18 cellular contexts compared by ENCODE assay signal in genomic region chr6:3292431-3293197, GRCh38. TPM values are rescaled to one million over a fixed set of nuclear protein-coding genes. Genes with fewer than 3 reads are reported as not detected.
DNase-seq lines count a peak whose midpoint lies in the region; ATAC-seq, FAIRE-seq and TF ChIP-seq lines count a peak whose summit lies in the region.
"Had no signal": no experiment of that assay in that cellular context is flagged by ENCODE, and none has a peak within 500 bp of the region (broad histone marks: within the 10 kb centered on the region; RNA-seq: fewer than 3 reads in every experiment).

No MANE protein-coding gene starts in this region.

- no peaks in the 10 kb centered on the region for H3K9me3 ChIP-seq in neuronal stem cell (replicated peaks in 1 of 2; ENCODE audit: control insufficient read depth in 2 of 2, insufficient read depth in 1 of 2, low read depth in 1 of 2, low read length in 2 of 2)
- no peaks in the 10 kb centered on the region for H3K9me3 ChIP-seq in upper lobe of left lung
- no peaks in the 10 kb centered on the region for H3K9me3 ChIP-seq in Caco-2
- H3K9me3 ChIP-seq in mucosa of descending colon, result no peaks in the 10 kb centered on the region

- POLR2A ChIA-PET in Caco-2 (lab: Charles Lee), result no interaction called here

- intact Hi-C loops in cardiac septum (cut with DNase I), result no loop called here
- intact Hi-C loops in Right ventricle myocardium superior (cut with DNase I), result no loop called here
- intact Hi-C loops in Caco-2 (cut with micrococcal nuclease; ENCODE audit: unreplicated experiment), result no loop called here
- intact Hi-C loops in mucosa of descending colon (cut with DNase I, micrococcal nuclease), result no loop called here

- H4K91ac ChIP-seq in neuronal stem cell (ENCODE audit: low read depth, low read length, poor library complexity), result no peak overlapping the region

- no peak for TF ChIP-seq CTCF in glutamatergic neuron (IDR thresholded peaks at IDR 0.05; ENCODE audit: partially characterized antibody, unreplicated experiment)
- TF ChIP-seq CTCF in upper lobe of left lung (IDR thresholded peaks at IDR 0.05), result no peak
- TF ChIP-seq CTCF in Caco-2 (IDR thresholded peaks at IDR 0.05; ENCODE audit: insufficient read depth in 1 of 2, low read depth in 1 of 2, low read length in 1 of 2, severe bottlenecking in 1 of 2, unreplicated experiment in 1 of 2), result no peak
- TF ChIP-seq CTCF in mucosa of descending colon (IDR thresholded peaks at IDR 0.05), result no peak

- H3K36me3 Mint-ChIP-seq in glutamatergic neuron (ENCODE audit: unreplicated experiment) (peaks cover 6% of the 10 kb centered on the region), Caco-2 (ENCODE audit: insufficient read depth, unreplicated experiment) (peaks cover 58% of the 10 kb centered on the region)

- H2BK12ac ChIP-seq in neuronal stem cell (ENCODE audit: low read length), result peak overlapping the region; percentile 24

- DNase-seq in cardiac septum (ENCODE audit: low spot score), result peak; percentile 68
- no peak for DNase-seq in Right ventricle myocardium superior
- peak; percentile 18 for DNase-seq in glutamatergic neuron
- no peak for DNase-seq in neuronal stem cell (ENCODE audit: low spot score)
- peak; percentile 19 to 53 for DNase-seq in upper lobe of left lung
- no peak for DNase-seq in Caco-2
- no peak for DNase-seq in HTR-8/SVneo (ENCODE audit: insufficient read length, low spot score)
- no peak for DNase-seq in mucosa of descending colon
- DNase-seq: C1 segment of cervical spinal cord, HFFc6, NCI-H1417, NCI-H187 treated with DMSO at 0.1 percent for 48 hours, NCI-H69, SIG-M5 had no signal

- H3K27ac ChIP-seq in neuronal stem cell (replicated peaks; ENCODE audit: low read length) (no peak overlapping the region), upper lobe of left lung (peak overlapping the region in 1 of 4 donors; percentile 74)

- ATAC-seq in Right ventricle myocardium superior (ENCODE audit: poor library complexity), result no peak
- ATAC-seq in upper lobe of left lung (ENCODE audit: low FRiP score in 2 of 2), result no peak
- no peak for ATAC-seq in mucosa of descending colon

- CTCF ChIA-PET in Caco-2 (lab: Charles Lee), result no interaction called here

- H3K79me1 ChIP-seq in neuronal stem cell (ENCODE audit: low read depth, low read length), result no peaks in the 10 kb centered on the region

- no peak overlapping the region for H2BK120ac ChIP-seq in neuronal stem cell (ENCODE audit: low read depth, low read length)

- H3K4me3 ChIP-seq in neuronal stem cell (ENCODE audit: low read length in 2 of 2) (no peak overlapping the region), upper lobe of left lung (no peak overlapping the region), Caco-2 (ENCODE audit: low read depth, low read length) (no peak overlapping the region), mucosa of descending colon (no peak overlapping the region)

- no peak overlapping the region for H2AFZ ChIP-seq in neuronal stem cell (ENCODE audit: low read length)

- H3K4me2 ChIP-seq in neuronal stem cell (ENCODE audit: insufficient read depth, low read length, poor library complexity, severe bottlenecking), result no peak overlapping the region

- no peak overlapping the region for H4K8ac ChIP-seq in neuronal stem cell (ENCODE audit: low read depth, low read length)

- H3K18ac ChIP-seq in neuronal stem cell (ENCODE audit: low read length), result no peak overlapping the region

- WGBS in neuronal stem cell (ENCODE audit: extremely low coverage in 2 of 2, insufficient read length in 2 of 2, insufficient replicate concordance in 1 of 2), 2 donors, result no CpG with 5 or more reads among the region's 32 CpGs
- WGBS in upper lobe of left lung, 2 donors, result 91 to 92% methylated on average over 15 to 32 of the region's 32 CpGs

- no peak overlapping the region for H3K14ac ChIP-seq in neuronal stem cell (ENCODE audit: low read length)

- peaks cover 20% of the 10 kb centered on the region for H3K27me3 Mint-ChIP-seq in glutamatergic neuron (ENCODE audit: unreplicated experiment)
- no peaks in the 10 kb centered on the region for H3K27me3 Mint-ChIP-seq in Caco-2 (ENCODE audit: insufficient read depth, unreplicated experiment)

- TF ChIP-seq EP300 in upper lobe of left lung (IDR thresholded peaks at IDR 0.05), result no peak

- H3K9me3 Mint-ChIP-seq in glutamatergic neuron (ENCODE audit: unreplicated experiment) (peaks cover 23% of the 10 kb centered on the region), Caco-2 (ENCODE audit: unreplicated experiment) (no peaks in the 10 kb centered on the region)
- H3K9me3 Mint-ChIP-seq: HFFc6, IgD-negative memory B cell had no signal

- peaks cover 34% of the 10 kb centered on the region for H3K4me1 Mint-ChIP-seq in glutamatergic neuron (ENCODE audit: low read depth, unreplicated experiment)
- no peaks in the 10 kb centered on the region for H3K4me1 Mint-ChIP-seq in Caco-2 (ENCODE audit: low read depth, unreplicated experiment)

- H3K27ac Mint-ChIP-seq in glutamatergic neuron (ENCODE audit: unreplicated experiment) (peak overlapping the region; percentile 28), Caco-2 (ENCODE audit: unreplicated experiment) (no peak overlapping the region)
- H3K27ac Mint-ChIP-seq: HFFc6, IgD-negative memory B cell had no signal

- H3K4ac ChIP-seq in neuronal stem cell (ENCODE audit: low read length), result no peak overlapping the region

- H3K27me3 ChIP-seq in neuronal stem cell (ENCODE audit: control insufficient read depth in 3 of 3, insufficient read depth in 3 of 3, low read depth in 1 of 3, low read length in 3 of 3), result no peaks in the 10 kb centered on the region
- no peaks in the 10 kb centered on the region for H3K27me3 ChIP-seq in upper lobe of left lung
- no peaks in the 10 kb centered on the region for H3K27me3 ChIP-seq in Caco-2 (replicated peaks; ENCODE audit: control insufficient read depth, insufficient read depth, low read length)

- no peak for TF ChIP-seq POLR2A in upper lobe of left lung (IDR thresholded peaks at IDR 0.05)

- peaks cover 0 to 21% of the 10 kb centered on the region in 2 donors for H3K36me3 ChIP-seq in neuronal stem cell (replicated peaks in 1 of 2; ENCODE audit: control insufficient read depth in 2 of 2, insufficient read depth in 2 of 2, low read length in 2 of 2)
- peaks cover 0 to 13% (median 0%) of the 10 kb centered on the region in 4 donors for H3K36me3 ChIP-seq in upper lobe of left lung
- H3K36me3 ChIP-seq in Caco-2 (ENCODE audit: control insufficient read depth, insufficient read depth, low read length), result no peaks in the 10 kb centered on the region; the same call in 1 of the 2 replicates
- H3K36me3 ChIP-seq in mucosa of descending colon (ENCODE audit: low read depth), result no peaks in the 10 kb centered on the region

- peak overlapping the region; percentile 9 for H2BK5ac ChIP-seq in neuronal stem cell (ENCODE audit: low read length)

- peak overlapping the region; percentile 45 for H3K4me3 Mint-ChIP-seq in glutamatergic neuron (ENCODE audit: unreplicated experiment)
- no peak overlapping the region for H3K4me3 Mint-ChIP-seq in Caco-2 (ENCODE audit: unreplicated experiment)
- H3K4me3 Mint-ChIP-seq: HFFc6, IgD-negative memory B cell had no signal

- H2BK15ac ChIP-seq in neuronal stem cell (ENCODE audit: low read length), result no peak overlapping the region

- FAIRE-seq in HTR-8/SVneo (lab: Jason Lieb, UNC), result no peak
- FAIRE-seq: A204.1, GM12892, H54 had no signal

- peaks cover 5 to 9% of the 10 kb centered on the region in 2 donors for H3K4me1 ChIP-seq in neuronal stem cell (ENCODE audit: control insufficient read depth in 2 of 2, insufficient read depth in 1 of 2, low read depth in 1 of 2, low read length in 2 of 2)
- H3K4me1 ChIP-seq in upper lobe of left lung, result no peaks in the 10 kb centered on the region
- no peaks in the 10 kb centered on the region for H3K4me1 ChIP-seq in Caco-2
- H3K4me1 ChIP-seq in mucosa of descending colon (ENCODE audit: low read depth), result no peaks in the 10 kb centered on the region

- BruUV-seq in Caco-2 (replicated peaks; lab: Mats Ljungman, UMichigan), result no TSS peak

- H3K9ac ChIP-seq in neuronal stem cell (ENCODE audit: low read depth, low read length, poor library complexity), result no peak overlapping the region

- no peak overlapping the region for H2AK5ac ChIP-seq in neuronal stem cell (ENCODE audit: low read depth, low read length)

- no peak overlapping the region for H3K23ac ChIP-seq in neuronal stem cell (ENCODE audit: low read depth, low read length, poor library complexity)

RNA-seq across cellular contexts. Expression of gene PSMG4, which starts 33.9 kb away (rescaled TPM):
- total RNA-seq in cardiac septum (8.8 TPM), Right ventricle myocardium superior (8.9 TPM), glutamatergic neuron (ENCODE audit: unreplicated experiment) (37.2 TPM), upper lobe of left lung (10 to 100 TPM; 17.0 to 24.5 (median 22.9) TPM), Caco-2 (2022) (20.9 and 21.3 TPM in 2 replicates), mucosa of descending colon (10 to 100 TPM; 14.8 to 19.8 (median 16.2) TPM)
- polyA plus RNA-seq in neuronal stem cell (2013, experiment 1 of 2), result 24.7 TPM
- 24.4 TPM for polyA plus RNA-seq in neuronal stem cell (2013, experiment 2 of 2)

Comparison
In these comparisons a context has a peak if more than half of its experiments do, and no peak if none do; other contexts are left out.
1. DNase-seq: peak in cardiac septum (single experiment), glutamatergic neuron (single experiment) and upper lobe of left lung (2 of 2); none in Right ventricle myocardium superior (single experiment), neuronal stem cell (single experiment), Caco-2 (0 of 2), HTR-8/SVneo (single experiment) and mucosa of descending colon (0 of 3).